ENCODE assay signal across 8 cellular contexts in genomic region chr6:32118782-32119628, GRCh38. TPM values are rescaled to one million over a fixed set of nuclear protein-coding genes. Genes with fewer than 3 reads are reported as not detected.
DNase-seq lines count a peak whose midpoint lies in the region; ATAC-seq and TF ChIP-seq lines count a peak whose summit lies in the region.

No MANE protein-coding gene starts in this region.

- no peaks in the 10 kb centered on the region for H3K27me3 Mint-ChIP-seq in T-helper 2 cell treated with Interferon-gamma antibody and Interleukin-4, amounts not matched to agents 5 μg/mL and 100 μg/mL, for 36 hours (ENCODE audit: low read depth)

- H3K9me3 ChIP-seq in upper lobe of left lung: no peaks in the 10 kb centered on the region

- TF ChIP-seq EP300 in upper lobe of left lung (IDR thresholded peaks at IDR 0.05): no peak

- intact Hi-C loops in cardiac septum (cut with DNase I): no loop called here
- intact Hi-C loops in posterior vena cava (cut with DNase I): loop anchor here in 1 of 2 donors (5.0 kb wide), 2 partner anchors 38 to 73 kb away; partner anchors contain the start of genes GPSM3 and PBX2

- H3K36me3 Mint-ChIP-seq in T-helper 2 cell treated with Interferon-gamma antibody and Interleukin-4, amounts not matched to agents 5 μg/mL and 100 μg/mL, for 36 hours (ENCODE audit: low read depth): peaks cover 56% of the 10 kb centered on the region

- H3K27ac ChIP-seq in upper lobe of left lung: peak overlapping the region; percentile 31 to 86 (median 62)

- H3K27me3 ChIP-seq in upper lobe of left lung: peaks cover 0 to 1% (median 0%) of the 10 kb centered on the region in 4 donors

- no peak overlapping the region for H3K27ac Mint-ChIP-seq in T-helper 2 cell treated with Interferon-gamma antibody and Interleukin-4, amounts not matched to agents 5 μg/mL and 100 μg/mL, for 36 hours

- peak; percentile 73 to 88 for ATAC-seq in upper lobe of left lung (ENCODE audit: low FRiP score in 2 of 2)
- ATAC-seq in HG03521 (IDR thresholded peaks at IDR 0.05; ENCODE audit: unreplicated experiment): no peak

- H3K9me3 Mint-ChIP-seq in T-helper 2 cell treated with Interferon-gamma antibody and Interleukin-4, amounts not matched to agents 5 μg/mL and 100 μg/mL, for 36 hours: no peaks in the 10 kb centered on the region

- 24 to 25% methylated on average over 17 of the region's 17 CpGs for whole genome bisulfite sequencing in upper lobe of left lung, 2 donors

- peak; percentile 97 for TF ChIP-seq CTCF in GM12864 (IDR thresholded peaks at IDR 0.05; ENCODE audit: low read depth, low read length, missing control alignments)
- TF ChIP-seq CTCF in upper lobe of left lung (IDR thresholded peaks at IDR 0.05): peak; percentile 83 to 93 (median 88)

- no peak for TF ChIP-seq POLR2A in upper lobe of left lung (IDR thresholded peaks at IDR 0.05)

- peaks cover 4% of the 10 kb centered on the region for H3K4me1 Mint-ChIP-seq in T-helper 2 cell treated with Interferon-gamma antibody and Interleukin-4, amounts not matched to agents 5 μg/mL and 100 μg/mL, for 36 hours (ENCODE audit: low read depth)

- peaks cover 36 to 84% (median 71%) of the 10 kb centered on the region in 4 donors for H3K36me3 ChIP-seq in upper lobe of left lung

- no peak for DNase-seq in GM12864 (ENCODE audit: low read depth)
- peak; percentile 70 for DNase-seq in NCI-H146 (lab: John Stamatoyannopoulos, UW)
- peak; percentile 64 for DNase-seq in T-helper 2 cell treated with Interferon-gamma antibody and Interleukin-4, amounts not matched to agents 5 μg/mL and 100 μg/mL, for 36 hours (ENCODE audit: low spot score)
- peak; percentile 80 for DNase-seq in amniotic epithelial cell (ENCODE audit: low read depth)
- peak; percentile 94 for DNase-seq in cardiac septum (ENCODE audit: low spot score)
- peak; percentile 97 for DNase-seq in posterior vena cava (ENCODE audit: low spot score)
- peak; percentile 90 to 96 for DNase-seq in upper lobe of left lung

- H3K4me3 Mint-ChIP-seq in T-helper 2 cell treated with Interferon-gamma antibody and Interleukin-4, amounts not matched to agents 5 μg/mL and 100 μg/mL, for 36 hours: no peak overlapping the region

- H3K4me1 ChIP-seq in upper lobe of left lung: peaks cover 28 to 43% (median 38%) of the 10 kb centered on the region in 4 donors

- H3K4me3 ChIP-seq in GM12864 (ENCODE audit: low read depth, low read length) (no peak overlapping the region), upper lobe of left lung (no peak overlapping the region)

RNA-seq across cellular contexts. Expression of gene ATF6B, which starts 9.0 kb away (rescaled TPM):
- total RNA-seq in cardiac septum (40.8 TPM), posterior vena cava (10 to 100 TPM; 39.0 to 63.1 TPM), upper lobe of left lung (100 to 1,000 TPM in 3 of 6 donors, 10 to 100 TPM in 3; 35.3 to 230 (median 95.8) TPM)

RNA-seq across cellular contexts. Expression of gene TNXB, which starts 9.9 kb away (rescaled TPM):
- total RNA-seq in cardiac septum (59.9 TPM), posterior vena cava (100 to 1,000 TPM; 189 to 407 TPM), upper lobe of left lung (100 to 1,000 TPM in 4 of 6 donors, 10 to 100 TPM in 2; 58.1 to 206 (median 151) TPM)

RNA-seq across cellular contexts. Expression of gene FKBPL, which starts 11.1 kb away (rescaled TPM):
- total RNA-seq in cardiac septum (1.9 TPM), posterior vena cava (1 to 10 TPM; 2.0 to 2.8 TPM), upper lobe of left lung (1 to 10 TPM in 5 of 6 donors, not detected in 1; 1.4 to 5.6 (median 4.6) TPM)

RNA-seq across cellular contexts. Expression of gene PRRT1, which starts 32.7 kb away (rescaled TPM):
- 0.83 TPM for total RNA-seq in cardiac septum
- total RNA-seq in posterior vena cava: 1 to 10 TPM; 2.6 to 3.6 TPM
- 1 to 10 TPM in 2 of 6 donors, under 1 TPM in 3, not detected in 1; 0.69 to 6.3 (median 0.98) TPM for total RNA-seq in upper lobe of left lung

RNA-seq across cellular contexts. Expression of gene PPT2, which starts 34.9 kb away (rescaled TPM):
- total RNA-seq in cardiac septum: 15.6 TPM
- total RNA-seq in posterior vena cava: 10 to 100 TPM; 14.2 to 18.4 TPM
- total RNA-seq in upper lobe of left lung: 10 to 100 TPM in 5 of 6 donors, 1 to 10 TPM in 1; 7.0 to 64.8 (median 16.8) TPM
